ENCODE assay signal across 1 cellular context in the genomic region with DNA sequence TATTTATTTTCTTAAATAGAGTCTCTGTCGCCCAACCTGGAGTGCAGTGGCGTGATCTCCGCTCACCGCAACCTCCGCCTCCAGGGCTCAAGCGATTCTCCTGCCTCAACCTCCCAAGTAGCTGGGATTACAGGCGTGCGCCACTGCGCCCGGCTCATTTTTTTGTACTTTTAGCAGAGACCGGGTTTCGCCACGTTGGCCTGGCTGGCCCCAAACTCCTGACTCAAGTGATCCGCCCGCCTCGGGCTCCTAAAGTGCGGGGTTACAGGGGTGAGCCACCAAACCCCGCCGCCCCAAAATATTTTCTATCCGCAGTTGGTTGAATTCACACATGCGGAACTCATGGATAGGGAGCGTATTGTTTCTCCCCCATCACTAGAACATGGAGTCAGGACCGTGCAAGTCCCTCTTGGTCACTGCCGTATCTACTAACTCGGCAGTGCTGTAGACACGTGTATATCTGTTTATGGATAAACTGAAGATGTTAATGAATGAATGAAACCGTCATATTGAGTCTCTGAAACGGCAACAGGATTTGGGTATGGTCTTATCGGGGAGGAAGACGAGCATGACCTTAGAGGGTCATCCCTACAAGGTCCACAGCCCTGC.
TF ChIP-seq lines count a peak whose summit lies in the region.

No MANE protein-coding gene starts in this region.

TF ChIP-seq in HepG2, 621 proteins besides CTCF, POLR2A, EP300 and RAD21 (continued from another document and continues in another):
- TF ChIP-seq ZNF547 (CRISPR knock-in tag; IDR thresholded peaks at IDR 0.05) (no peak), ZNF234 (CRISPR knock-in tag; conservative IDR thresholded peaks at IDR 0.05) (no peak), KLF12 (CRISPR knock-in tag; IDR thresholded peaks at IDR 0.05; ENCODE audit: borderline replicate concordance) (no peak), REPIN1 (CRISPR knock-in tag; IDR thresholded peaks at IDR 0.05; ENCODE audit: borderline replicate concordance, low read depth) (no peak), ZNF33A (CRISPR knock-in tag; IDR thresholded peaks at IDR 0.05; ENCODE audit: borderline replicate concordance) (no peak), RORA (CRISPR knock-in tag; IDR thresholded peaks at IDR 0.05) (no peak), GABPA (IDR thresholded peaks at IDR 0.05; ENCODE audit: low read depth, low read length) (no peak), GABPA (CRISPR knock-in tag; IDR thresholded peaks at IDR 0.05; ENCODE audit: low read depth) (0 out of 2 replicates have a peak, but pooled peaks have one; percentile 21), KDM1A (CRISPR knock-in tag; IDR thresholded peaks at IDR 0.05) (no peak), RARG (CRISPR knock-in tag; IDR thresholded peaks at IDR 0.05; ENCODE audit: low read depth) (no peak), CAMTA2 (CRISPR knock-in tag; IDR thresholded peaks at IDR 0.05; ENCODE audit: borderline replicate concordance) (peak; percentile 7; the same call in 1 of the 2 replicates), ZNF570 (CRISPR knock-in tag; IDR thresholded peaks at IDR 0.05; ENCODE audit: borderline replicate concordance) (no peak), ZNF550 (CRISPR knock-in tag; IDR thresholded peaks at IDR 0.05; ENCODE audit: borderline replicate concordance) (no peak), MAZ (IDR thresholded peaks at IDR 0.05; ENCODE audit: borderline replicate concordance, low read depth, low read length) (no peak; the same call in 1 of the 2 replicates), MAZ (CRISPR knock-in tag; IDR thresholded peaks at IDR 0.05; ENCODE audit: low read depth) (no peak), NFE2 (CRISPR knock-in tag; IDR thresholded peaks at IDR 0.05) (no peak), SALL2 (CRISPR knock-in tag; IDR thresholded peaks at IDR 0.05) (0 out of 2 replicates have a peak, but pooled peaks have one; percentile 6), ZKSCAN5 (CRISPR knock-in tag; IDR thresholded peaks at IDR 0.05) (no peak), ZNF772 (CRISPR knock-in tag; IDR thresholded peaks at IDR 0.05) (no peak), ZSCAN12 (CRISPR knock-in tag; IDR thresholded peaks at IDR 0.05) (0 out of 2 replicates have a peak, but pooled peaks have one; percentile 26), NFKB2 (CRISPR knock-in tag; IDR thresholded peaks at IDR 0.05; ENCODE audit: borderline replicate concordance) (0 out of 2 replicates have a peak, but pooled peaks have one; percentile 16), ZNF720 (CRISPR knock-in tag; IDR thresholded peaks at IDR 0.05) (no peak), STAG1 (CRISPR knock-in tag; IDR thresholded peaks at IDR 0.05) (no peak), ZNF264 (CRISPR knock-in tag; IDR thresholded peaks at IDR 0.05) (no peak), ZNF484 (CRISPR knock-in tag; IDR thresholded peaks at IDR 0.05; ENCODE audit: borderline replicate concordance, low read depth) (no peak), ZNF879 (CRISPR knock-in tag; IDR thresholded peaks at IDR 0.05) (0 out of 2 replicates have a peak, but pooled peaks have one; percentile 69), RNF2 (conservative IDR thresholded peaks at IDR 0.05; ENCODE audit: low read depth) (no peak), THAP11 (CRISPR knock-in tag; IDR thresholded peaks at IDR 0.05) (no peak), ZNF605 (CRISPR knock-in tag; IDR thresholded peaks at IDR 0.05) (no peak), ZBTB38 (CRISPR knock-in tag; IDR thresholded peaks at IDR 0.05) (peak; percentile 89), MTA3 (CRISPR knock-in tag; IDR thresholded peaks at IDR 0.05) (no peak), SMAD3 (CRISPR knock-in tag; IDR thresholded peaks at IDR 0.05) (no peak; the same call in 1 of the 2 replicates), ZNF629 (CRISPR knock-in tag; conservative IDR thresholded peaks at IDR 0.05) (no peak; the same call in 1 of the 2 replicates), SP1 (IDR thresholded peaks at IDR 0.05) (no peak), SP1 (CRISPR knock-in tag; IDR thresholded peaks at IDR 0.05) (no peak), ZFX (CRISPR knock-in tag; IDR thresholded peaks at IDR 0.05; ENCODE audit: low read depth) (no peak), NFKBIZ (CRISPR knock-in tag; IDR thresholded peaks at IDR 0.05) (no peak)
- TF ChIP-seq, protein P1, sequence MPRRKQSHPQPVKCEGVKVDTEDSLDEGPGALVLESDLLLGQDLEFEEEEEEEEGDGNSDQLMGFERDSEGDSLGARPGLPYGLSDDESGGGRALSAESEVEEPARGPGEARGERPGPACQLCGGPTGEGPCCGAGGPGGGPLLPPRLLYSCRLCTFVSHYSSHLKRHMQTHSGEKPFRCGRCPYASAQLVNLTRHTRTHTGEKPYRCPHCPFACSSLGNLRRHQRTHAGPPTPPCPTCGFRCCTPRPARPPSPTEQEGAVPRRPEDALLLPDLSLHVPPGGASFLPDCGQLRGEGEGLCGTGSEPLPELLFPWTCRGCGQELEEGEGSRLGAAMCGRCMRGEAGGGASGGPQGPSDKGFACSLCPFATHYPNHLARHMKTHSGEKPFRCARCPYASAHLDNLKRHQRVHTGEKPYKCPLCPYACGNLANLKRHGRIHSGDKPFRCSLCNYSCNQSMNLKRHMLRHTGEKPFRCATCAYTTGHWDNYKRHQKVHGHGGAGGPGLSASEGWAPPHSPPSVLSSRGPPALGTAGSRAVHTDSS (CRISPR knock-in tag; conservative IDR thresholded peaks at IDR 0.05): no peak
- TF ChIP-seq, protein P2, sequence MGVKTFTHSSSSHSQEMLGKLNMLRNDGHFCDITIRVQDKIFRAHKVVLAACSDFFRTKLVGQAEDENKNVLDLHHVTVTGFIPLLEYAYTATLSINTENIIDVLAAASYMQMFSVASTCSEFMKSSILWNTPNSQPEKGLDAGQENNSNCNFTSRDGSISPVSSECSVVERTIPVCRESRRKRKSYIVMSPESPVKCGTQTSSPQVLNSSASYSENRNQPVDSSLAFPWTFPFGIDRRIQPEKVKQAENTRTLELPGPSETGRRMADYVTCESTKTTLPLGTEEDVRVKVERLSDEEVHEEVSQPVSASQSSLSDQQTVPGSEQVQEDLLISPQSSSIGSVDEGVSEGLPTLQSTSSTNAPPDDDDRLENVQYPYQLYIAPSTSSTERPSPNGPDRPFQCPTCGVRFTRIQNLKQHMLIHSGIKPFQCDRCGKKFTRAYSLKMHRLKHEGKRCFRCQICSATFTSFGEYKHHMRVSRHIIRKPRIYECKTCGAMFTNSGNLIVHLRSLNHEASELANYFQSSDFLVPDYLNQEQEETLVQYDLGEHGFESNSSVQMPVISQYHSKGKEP (CRISPR knock-in tag; IDR thresholded peaks at IDR 0.05): no peak
- TF ChIP-seq, protein P3, sequence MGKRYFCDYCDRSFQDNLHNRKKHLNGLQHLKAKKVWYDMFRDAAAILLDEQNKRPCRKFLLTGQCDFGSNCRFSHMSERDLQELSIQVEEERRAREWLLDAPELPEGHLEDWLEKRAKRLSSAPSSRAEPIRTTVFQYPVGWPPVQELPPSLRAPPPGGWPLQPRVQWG (CRISPR knock-in tag; IDR thresholded peaks at IDR 0.05; ENCODE audit: borderline replicate concordance, low read depth): no peak
- TF ChIP-seq, protein P4, sequence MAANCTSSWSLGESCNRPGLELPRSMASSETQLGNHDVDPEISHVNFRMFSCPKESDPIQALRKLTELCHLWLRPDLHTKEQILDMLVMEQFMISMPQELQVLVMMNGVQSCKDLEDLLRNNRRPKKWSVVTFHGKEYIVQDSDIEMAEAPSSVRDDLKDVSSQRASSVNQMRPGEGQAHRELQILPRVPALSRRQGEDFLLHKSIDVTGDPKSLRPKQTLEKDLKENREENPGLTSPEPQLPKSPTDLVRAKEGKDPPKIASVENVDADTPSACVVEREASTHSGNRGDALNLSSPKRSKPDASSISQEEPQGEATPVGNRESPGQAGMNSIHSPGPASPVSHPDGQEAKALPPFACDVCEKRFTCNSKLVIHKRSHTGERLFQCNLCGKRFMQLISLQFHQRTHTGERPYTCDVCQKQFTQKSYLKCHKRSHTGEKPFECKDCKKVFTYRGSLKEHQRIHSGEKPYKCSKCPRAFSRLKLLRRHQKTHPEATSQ (CRISPR knock-in tag; IDR thresholded peaks at IDR 0.05; ENCODE audit: borderline replicate concordance): no peak
- TF ChIP-seq, protein P5, sequence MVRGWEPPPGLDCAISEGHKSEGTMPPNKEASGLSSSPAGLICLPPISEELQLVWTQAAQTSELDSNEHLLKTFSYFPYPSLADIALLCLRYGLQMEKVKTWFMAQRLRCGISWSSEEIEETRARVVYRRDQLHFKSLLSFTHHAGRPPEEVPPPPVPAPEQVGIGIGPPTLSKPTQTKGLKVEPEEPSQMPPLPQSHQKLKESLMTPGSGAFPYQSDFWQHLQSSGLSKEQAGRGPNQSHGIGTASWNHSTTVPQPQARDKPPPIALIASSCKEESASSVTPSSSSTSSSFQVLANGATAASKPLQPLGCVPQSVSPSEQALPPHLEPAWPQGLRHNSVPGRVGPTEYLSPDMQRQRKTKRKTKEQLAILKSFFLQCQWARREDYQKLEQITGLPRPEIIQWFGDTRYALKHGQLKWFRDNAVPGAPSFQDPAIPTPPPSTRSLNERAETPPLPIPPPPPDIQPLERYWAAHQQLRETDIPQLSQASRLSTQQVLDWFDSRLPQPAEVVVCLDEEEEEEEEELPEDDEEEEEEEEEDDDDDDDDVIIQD (CRISPR knock-in tag; IDR thresholded peaks at IDR 0.05; ENCODE audit: low read depth): no peak
- TF ChIP-seq, protein P6, sequence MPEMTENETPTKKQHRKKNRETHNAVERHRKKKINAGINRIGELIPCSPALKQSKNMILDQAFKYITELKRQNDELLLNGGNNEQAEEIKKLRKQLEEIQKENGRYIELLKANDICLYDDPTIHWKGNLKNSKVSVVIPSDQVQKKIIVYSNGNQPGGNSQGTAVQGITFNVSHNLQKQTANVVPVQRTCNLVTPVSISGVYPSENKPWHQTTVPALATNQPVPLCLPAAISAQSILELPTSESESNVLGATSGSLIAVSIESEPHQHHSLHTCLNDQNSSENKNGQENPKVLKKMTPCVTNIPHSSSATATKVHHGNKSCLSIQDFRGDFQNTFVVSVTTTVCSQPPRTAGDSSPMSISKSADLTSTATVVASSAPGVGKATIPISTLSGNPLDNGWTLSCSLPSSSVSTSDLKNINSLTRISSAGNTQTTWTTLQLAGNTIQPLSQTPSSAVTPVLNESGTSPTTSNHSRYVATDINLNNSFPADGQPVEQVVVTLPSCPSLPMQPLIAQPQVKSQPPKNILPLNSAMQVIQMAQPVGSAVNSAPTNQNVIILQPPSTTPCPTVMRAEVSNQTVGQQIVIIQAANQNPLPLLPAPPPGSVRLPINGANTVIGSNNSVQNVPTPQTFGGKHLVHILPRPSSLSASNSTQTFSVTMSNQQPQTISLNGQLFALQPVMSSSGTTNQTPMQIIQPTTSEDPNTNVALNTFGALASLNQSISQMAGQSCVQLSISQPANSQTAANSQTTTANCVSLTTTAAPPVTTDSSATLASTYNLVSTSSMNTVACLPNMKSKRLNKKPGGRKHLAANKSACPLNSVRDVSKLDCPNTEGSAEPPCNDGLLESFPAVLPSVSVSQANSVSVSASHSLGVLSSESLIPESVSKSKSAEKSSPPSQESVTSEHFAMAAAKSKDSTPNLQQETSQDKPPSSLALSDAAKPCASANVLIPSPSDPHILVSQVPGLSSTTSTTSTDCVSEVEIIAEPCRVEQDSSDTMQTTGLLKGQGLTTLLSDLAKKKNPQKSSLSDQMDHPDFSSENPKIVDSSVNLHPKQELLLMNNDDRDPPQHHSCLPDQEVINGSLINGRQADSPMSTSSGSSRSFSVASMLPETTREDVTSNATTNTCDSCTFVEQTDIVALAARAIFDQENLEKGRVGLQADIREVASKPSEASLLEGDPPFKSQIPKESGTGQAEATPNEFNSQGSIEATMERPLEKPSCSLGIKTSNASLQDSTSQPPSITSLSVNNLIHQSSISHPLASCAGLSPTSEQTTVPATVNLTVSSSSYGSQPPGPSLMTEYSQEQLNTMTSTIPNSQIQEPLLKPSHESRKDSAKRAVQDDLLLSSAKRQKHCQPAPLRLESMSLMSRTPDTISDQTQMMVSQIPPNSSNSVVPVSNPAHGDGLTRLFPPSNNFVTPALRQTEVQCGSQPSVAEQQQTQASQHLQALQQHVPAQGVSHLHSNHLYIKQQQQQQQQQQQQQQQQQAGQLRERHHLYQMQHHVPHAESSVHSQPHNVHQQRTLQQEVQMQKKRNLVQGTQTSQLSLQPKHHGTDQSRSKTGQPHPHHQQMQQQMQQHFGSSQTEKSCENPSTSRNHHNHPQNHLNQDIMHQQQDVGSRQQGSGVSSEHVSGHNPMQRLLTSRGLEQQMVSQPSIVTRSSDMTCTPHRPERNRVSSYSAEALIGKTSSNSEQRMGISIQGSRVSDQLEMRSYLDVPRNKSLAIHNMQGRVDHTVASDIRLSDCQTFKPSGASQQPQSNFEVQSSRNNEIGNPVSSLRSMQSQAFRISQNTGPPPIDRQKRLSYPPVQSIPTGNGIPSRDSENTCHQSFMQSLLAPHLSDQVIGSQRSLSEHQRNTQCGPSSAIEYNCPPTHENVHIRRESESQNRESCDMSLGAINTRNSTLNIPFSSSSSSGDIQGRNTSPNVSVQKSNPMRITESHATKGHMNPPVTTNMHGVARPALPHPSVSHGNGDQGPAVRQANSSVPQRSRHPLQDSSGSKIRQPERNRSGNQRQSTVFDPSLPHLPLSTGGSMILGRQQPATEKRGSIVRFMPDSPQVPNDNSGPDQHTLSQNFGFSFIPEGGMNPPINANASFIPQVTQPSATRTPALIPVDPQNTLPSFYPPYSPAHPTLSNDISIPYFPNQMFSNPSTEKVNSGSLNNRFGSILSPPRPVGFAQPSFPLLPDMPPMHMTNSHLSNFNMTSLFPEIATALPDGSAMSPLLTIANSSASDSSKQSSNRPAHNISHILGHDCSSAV (CRISPR knock-in tag; IDR thresholded peaks at IDR 0.05; ENCODE audit: borderline replicate concordance): no peak
- TF ChIP-seq, protein P7, sequence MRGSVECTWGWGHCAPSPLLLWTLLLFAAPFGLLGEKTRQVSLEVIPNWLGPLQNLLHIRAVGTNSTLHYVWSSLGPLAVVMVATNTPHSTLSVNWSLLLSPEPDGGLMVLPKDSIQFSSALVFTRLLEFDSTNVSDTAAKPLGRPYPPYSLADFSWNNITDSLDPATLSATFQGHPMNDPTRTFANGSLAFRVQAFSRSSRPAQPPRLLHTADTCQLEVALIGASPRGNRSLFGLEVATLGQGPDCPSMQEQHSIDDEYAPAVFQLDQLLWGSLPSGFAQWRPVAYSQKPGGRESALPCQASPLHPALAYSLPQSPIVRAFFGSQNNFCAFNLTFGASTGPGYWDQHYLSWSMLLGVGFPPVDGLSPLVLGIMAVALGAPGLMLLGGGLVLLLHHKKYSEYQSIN (CRISPR knock-in tag; IDR thresholded peaks at IDR 0.05; ENCODE audit: borderline replicate concordance): no peak
- TF ChIP-seq, protein P8, sequence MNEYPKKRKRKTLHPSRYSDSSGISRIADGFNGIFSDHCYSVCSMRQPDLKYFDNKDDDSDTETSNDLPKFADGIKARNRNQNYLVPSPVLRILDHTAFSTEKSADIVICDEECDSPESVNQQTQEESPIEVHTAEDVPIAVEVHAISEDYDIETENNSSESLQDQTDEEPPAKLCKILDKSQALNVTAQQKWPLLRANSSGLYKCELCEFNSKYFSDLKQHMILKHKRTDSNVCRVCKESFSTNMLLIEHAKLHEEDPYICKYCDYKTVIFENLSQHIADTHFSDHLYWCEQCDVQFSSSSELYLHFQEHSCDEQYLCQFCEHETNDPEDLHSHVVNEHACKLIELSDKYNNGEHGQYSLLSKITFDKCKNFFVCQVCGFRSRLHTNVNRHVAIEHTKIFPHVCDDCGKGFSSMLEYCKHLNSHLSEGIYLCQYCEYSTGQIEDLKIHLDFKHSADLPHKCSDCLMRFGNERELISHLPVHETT (CRISPR knock-in tag; conservative IDR thresholded peaks at IDR 0.05): no peak
- TF ChIP-seq, protein P9, sequence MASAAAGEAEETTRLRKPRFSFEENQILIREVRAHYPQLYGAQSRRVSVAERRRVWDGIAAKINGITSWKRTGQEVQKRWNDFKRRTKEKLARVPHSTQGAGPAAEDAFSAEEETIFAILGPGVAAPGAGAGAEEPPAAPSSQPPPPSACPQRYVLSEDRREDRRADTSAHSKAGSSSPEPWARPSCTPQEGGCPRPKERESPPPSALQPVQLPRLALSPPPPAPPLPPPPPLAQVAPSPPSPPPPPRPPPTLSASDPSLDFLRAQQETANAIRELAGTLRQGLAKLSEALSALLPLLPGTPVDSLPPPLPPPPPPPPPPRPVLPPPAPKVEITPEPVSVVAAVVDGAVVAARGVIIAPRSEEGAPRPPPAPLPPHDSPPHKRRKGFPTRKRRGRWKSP (CRISPR knock-in tag; IDR thresholded peaks at IDR 0.05): no peak
